Comparison of ENCODE assay signal across 8 cellular contexts in genomic region chr1:24502168-24503002, GRCh38. TPM values are rescaled to one million over a fixed set of nuclear protein-coding genes. Genes with fewer than 3 reads are reported as not detected.
DNase-seq lines count a peak whose midpoint lies in the region; ATAC-seq and TF ChIP-seq lines count a peak whose summit lies in the region.

TSS of gene RCAN3 (plus strand) at chr1:24502836. CDS start at chr1:24514373, 11,537 bp downstream.

- DNase-seq in NT2/D1 (ENCODE audit: low read depth, low spot score) (peak; percentile 93), endodermal cell (peak; percentile 94), mesendoderm (peak; percentile 95)
- DNase-seq in activated CD8-positive, alpha-beta memory T cell treated with anti-CD3 and anti-CD28 coated beads, Interleukin-2, amount 50 U/mL, for 1 hour (ENCODE audit: extremely low read depth) = peak; percentile 74
- DNase-seq in stimulated activated CD8-positive, alpha-beta memory T cell treated with anti-CD3 and anti-CD28 coated beads, Interleukin-12 subunit alpha, Interleukin-12 subunit beta, amount 100 ng/mL, for 24 hours (ENCODE audit: extremely low read depth) = peak; percentile 80

- H3K56ac ChIP-seq in mesendoderm (ENCODE audit: low read length) = peak within 1 kb of the TSS; percentile 95

- H2BK15ac ChIP-seq in mesendoderm (replicated peaks; ENCODE audit: low read depth) = no peak within 1 kb of the TSS

- peaks cover 25% of the 10 kb centered on the region for H3K4me1 ChIP-seq in HUES6 (ENCODE audit: control insufficient read depth, insufficient read depth, low read length)
- H3K4me1 ChIP-seq in NT2/D1 (ENCODE audit: insufficient read depth, insufficient read length) = peaks cover 7% of the 10 kb centered on the region
- peaks cover 4% of the 10 kb centered on the region for H3K4me1 ChIP-seq in endodermal cell (ENCODE audit: control insufficient read depth, insufficient read depth, low read length)
- peaks cover 13% of the 10 kb centered on the region for H3K4me1 ChIP-seq in mesendoderm (ENCODE audit: control insufficient read depth, low read depth, low read length)

- H3K4me3 ChIP-seq in HUES6 (ENCODE audit: low read depth, low read length) (peak within 1 kb of the TSS; percentile 80), NT2/D1 (ENCODE audit: insufficient read length, low read depth) (peak within 1 kb of the TSS; percentile 86), endodermal cell (ENCODE audit: low read length) (peak within 1 kb of the TSS; percentile 89), mesendoderm (ENCODE audit: low read length) (peak within 1 kb of the TSS; percentile 79)

- TF ChIP-seq CTCF in endodermal cell (conservative IDR thresholded peaks at IDR 0.05) = no peak

- H3K27ac Mint-ChIP-seq in endodermal cell = peak within 1 kb of the TSS; percentile 93

- H3K9me3 ChIP-seq in HUES6 (ENCODE audit: control insufficient read depth, insufficient read depth, low read depth, low read length) (no peaks in the 10 kb centered on the region), NT2/D1 (ENCODE audit: insufficient read depth, low read length) (no peaks in the 10 kb centered on the region), endodermal cell (ENCODE audit: control insufficient read depth, low read length) (no peaks in the 10 kb centered on the region)

- H3K23ac ChIP-seq in mesendoderm (ENCODE audit: low read length) = peak within 1 kb of the TSS; percentile 99

- H4K8ac ChIP-seq in mesendoderm (ENCODE audit: low read depth, low read length) = peak within 1 kb of the TSS; percentile 87

- H3K36me3 ChIP-seq in HUES6 (ENCODE audit: control insufficient read depth, insufficient read depth, low read length) (no peaks in the 10 kb centered on the region), NT2/D1 (ENCODE audit: insufficient read depth, insufficient read length, low read length) (no peaks in the 10 kb centered on the region), endodermal cell (ENCODE audit: control insufficient read depth, insufficient read depth, low read length) (no peaks in the 10 kb centered on the region), mesendoderm (ENCODE audit: control insufficient read depth, insufficient read depth, low read length) (no peaks in the 10 kb centered on the region)

- H3K4me1 Mint-ChIP-seq in endodermal cell = peaks cover 56% of the 10 kb centered on the region

- peak within 1 kb of the TSS; percentile 72 for H3K9ac ChIP-seq in HUES6 (ENCODE audit: low read length)
- H3K9ac ChIP-seq in NT2/D1 (ENCODE audit: insufficient read length, low read depth) = peak within 1 kb of the TSS; percentile 93
- H3K9ac ChIP-seq in endodermal cell (ENCODE audit: extremely low read depth, low read length, poor library complexity, severe bottlenecking) = peak within 1 kb of the TSS; percentile 62
- H3K9ac ChIP-seq in mesendoderm (ENCODE audit: low read length) = peak within 1 kb of the TSS; percentile 86

- H3K36me3 Mint-ChIP-seq in endodermal cell (ENCODE audit: low read depth) = no peaks in the 10 kb centered on the region

- no peaks in the 10 kb centered on the region for H3K27me3 Mint-ChIP-seq in endodermal cell (ENCODE audit: insufficient read depth)

- H2BK120ac ChIP-seq in mesendoderm (ENCODE audit: low read depth, low read length) = peak within 1 kb of the TSS; percentile 47

- peak within 1 kb of the TSS; percentile 57 for H2BK5ac ChIP-seq in mesendoderm (ENCODE audit: low read length)

- WGBS in endodermal cell (ENCODE audit: insufficient coverage in 1 of 2, insufficient read length in 1 of 2), 2 experiments = 1% methylated on average over 35 to 80 of the region's 80 CpGs
- no CpG with 5 or more reads among the region's 80 CpGs for WGBS in mesendoderm (ENCODE audit: extremely low coverage, insufficient coverage, low lambda C conversion rate)

- H3K18ac ChIP-seq in mesendoderm (ENCODE audit: low read length) = peak within 1 kb of the TSS; percentile 95

- H3K9me3 Mint-ChIP-seq in endodermal cell = no peaks in the 10 kb centered on the region

- peak within 1 kb of the TSS; percentile 68 for H4K5ac ChIP-seq in mesendoderm (ENCODE audit: low read length)

- peak within 1 kb of the TSS; percentile 81 for H2AK5ac ChIP-seq in mesendoderm (ENCODE audit: low read length)

- H3K4ac ChIP-seq in mesendoderm (ENCODE audit: low read depth, low read length) = peak within 1 kb of the TSS; percentile 92

- H3K27me3 ChIP-seq in HUES6 (ENCODE audit: control insufficient read depth, insufficient read depth, low read length) (no peaks in the 10 kb centered on the region), NT2/D1 (ENCODE audit: insufficient read depth, insufficient read length) (no peaks in the 10 kb centered on the region), endodermal cell (ENCODE audit: control insufficient read depth, insufficient read depth, low read length, poor library complexity, severe bottlenecking) (no peaks in the 10 kb centered on the region), mesendoderm (ENCODE audit: insufficient read depth, low read length, poor library complexity) (no peaks in the 10 kb centered on the region)

- H3K79me2 ChIP-seq in mesendoderm (ENCODE audit: control insufficient read depth, insufficient read depth, low read length) = no peaks in the 10 kb centered on the region

- ATAC-seq in GM18498 (IDR thresholded peaks at IDR 0.05; ENCODE audit: unreplicated experiment) (peak; percentile 74), HG03571 (IDR thresholded peaks at IDR 0.05; ENCODE audit: unreplicated experiment) (no peak)

- no peak within 1 kb of the TSS; the same call in 1 of the 2 replicates for H3K27ac ChIP-seq in HUES6 (ENCODE audit: low read depth, low read length)
- no peak within 1 kb of the TSS for H3K27ac ChIP-seq in endodermal cell (ENCODE audit: low read depth, low read length)
- H3K27ac ChIP-seq in mesendoderm (ENCODE audit: low read depth, low read length) = peak within 1 kb of the TSS; percentile 74

- H3K79me1 ChIP-seq in mesendoderm (ENCODE audit: low read length) = peaks cover 2% of the 10 kb centered on the region

- H3K4me2 ChIP-seq in mesendoderm (ENCODE audit: low read length) = peak within 1 kb of the TSS; percentile 76

- H3K4me3 Mint-ChIP-seq in endodermal cell = peak within 1 kb of the TSS; percentile 86

RNA-seq across cellular contexts. Expression of gene RCAN3, which starts in this region (rescaled TPM):
- 10 to 100 TPM; 31.9 to 36.8 TPM for total RNA-seq in endodermal cell
- polyA plus RNA-seq in endodermal cell (2013, experiment 1 of 2) = 10.5 TPM
- 11.3 TPM for polyA plus RNA-seq in endodermal cell (2013, experiment 2 of 2)
- 13.0 TPM for polyA plus RNA-seq in mesendoderm (2013, experiment 1 of 2)
- 13.4 TPM for polyA plus RNA-seq in mesendoderm (2013, experiment 2 of 2)
